Comparison of ENCODE assay signal across 17 cellular contexts in genomic region chr2:128644745-128645256, GRCh38.
DNase-seq lines count a peak whose midpoint lies in the region; ATAC-seq and TF ChIP-seq lines count a peak whose summit lies in the region.
"Had no signal": no experiment of that assay in that cellular context is flagged by ENCODE, and none has a peak within 500 bp of the region (broad histone marks: within the 10 kb centered on the region; RNA-seq: fewer than 3 reads in every experiment).

No MANE protein-coding gene starts in this region.

- H3K9me3 ChIP-seq in testis: no peaks in the 10 kb centered on the region

- no peaks in the 10 kb centered on the region for H3K36me3 ChIP-seq in testis (ENCODE audit: low read depth, missing control alignments)

- intact Hi-C loops in activated T-helper 1 cell treated with anti-CD3 and anti-CD28 coated beads, Interleukin-12 subunit alpha, Interleukin-12 subunit beta, Interleukin-2, Interleukin-4 antibody, amounts not matched to agents 30 ng/mL and 10 ng/mL and 1 ng/mL, durations not matched to agents 14 hours and 24 hours and 36 hours (cut with micrococcal nuclease): no loop called here
- intact Hi-C loops in testis (cut with DNase I; ENCODE audit: low total_unique reads): no loop called here

- no peaks in the 10 kb centered on the region for H3K4me1 ChIP-seq in testis

- H3K27ac Mint-ChIP-seq in activated T-helper 1 cell treated with anti-CD3 and anti-CD28 coated beads, Interleukin-12 subunit alpha, Interleukin-12 subunit beta, Interleukin-2, Interleukin-4 antibody, amounts not matched to agents 30 ng/mL and 10 ng/mL and 1 ng/mL, durations not matched to agents 14 hours and 24 hours and 36 hours: peak overlapping the region; percentile 52
- H3K27ac Mint-ChIP-seq: activated CD4-positive, alpha-beta T cell treated with anti-CD3 and anti-CD28 coated beads, Interleukin-2, amount 10 ng/mL, durations not matched to agents 24 days and 14 days; immature natural killer cell; stimulated activated memory B cell treated with anti-CD40 and anti-IgM and Interleukin-4, amounts not matched to agents 10 μg/mL and 1 μg/mL and 100 μg/mL, for 72 hours had no signal

- no peak overlapping the region for H3K4me3 ChIP-seq in testis

- no peaks in the 10 kb centered on the region for H3K4me1 Mint-ChIP-seq in activated T-helper 1 cell treated with anti-CD3 and anti-CD28 coated beads, Interleukin-12 subunit alpha, Interleukin-12 subunit beta, Interleukin-2, Interleukin-4 antibody, amounts not matched to agents 30 ng/mL and 10 ng/mL and 1 ng/mL, durations not matched to agents 14 hours and 24 hours and 36 hours (ENCODE audit: low read depth)
- H3K4me1 Mint-ChIP-seq: activated CD4-positive, alpha-beta T cell treated with anti-CD3 and anti-CD28 coated beads, Interleukin-2, amount 10 ng/mL, durations not matched to agents 24 days and 14 days; immature natural killer cell; stimulated activated memory B cell treated with anti-CD40 and anti-IgM and Interleukin-4, amounts not matched to agents 10 μg/mL and 1 μg/mL and 100 μg/mL, for 72 hours had no signal

- H3K27me3 Mint-ChIP-seq in activated T-helper 1 cell treated with anti-CD3 and anti-CD28 coated beads, Interleukin-12 subunit alpha, Interleukin-12 subunit beta, Interleukin-2, Interleukin-4 antibody, amounts not matched to agents 30 ng/mL and 10 ng/mL and 1 ng/mL, durations not matched to agents 14 hours and 24 hours and 36 hours (ENCODE audit: insufficient read depth): peaks cover 45% of the 10 kb centered on the region
- H3K27me3 Mint-ChIP-seq: stimulated activated memory B cell treated with anti-CD40 and anti-IgM and Interleukin-4, amounts not matched to agents 10 μg/mL and 1 μg/mL and 100 μg/mL, for 72 hours had no signal

- H3K36me3 Mint-ChIP-seq in activated T-helper 1 cell treated with anti-CD3 and anti-CD28 coated beads, Interleukin-12 subunit alpha, Interleukin-12 subunit beta, Interleukin-2, Interleukin-4 antibody, amounts not matched to agents 30 ng/mL and 10 ng/mL and 1 ng/mL, durations not matched to agents 14 hours and 24 hours and 36 hours (ENCODE audit: low read depth): no peaks in the 10 kb centered on the region
- H3K36me3 Mint-ChIP-seq: immature natural killer cell; stimulated activated memory B cell treated with anti-CD40 and anti-IgM and Interleukin-4, amounts not matched to agents 10 μg/mL and 1 μg/mL and 100 μg/mL, for 72 hours had no signal

- H3K27me3 ChIP-seq in testis: no peaks in the 10 kb centered on the region

- no peaks in the 10 kb centered on the region for H3K9me3 Mint-ChIP-seq in activated T-helper 1 cell treated with anti-CD3 and anti-CD28 coated beads, Interleukin-12 subunit alpha, Interleukin-12 subunit beta, Interleukin-2, Interleukin-4 antibody, amounts not matched to agents 30 ng/mL and 10 ng/mL and 1 ng/mL, durations not matched to agents 14 hours and 24 hours and 36 hours
- H3K9me3 Mint-ChIP-seq: activated CD4-positive, alpha-beta T cell treated with anti-CD3 and anti-CD28 coated beads, Interleukin-2, amount 10 ng/mL, durations not matched to agents 24 days and 14 days; immature natural killer cell; stimulated activated memory B cell treated with anti-CD40 and anti-IgM and Interleukin-4, amounts not matched to agents 10 μg/mL and 1 μg/mL and 100 μg/mL, for 72 hours had no signal

- peak; percentile 11 for DNase-seq in activated CD8-positive, alpha-beta memory T cell treated with anti-CD3 and anti-CD28 coated beads for 24 hours
- DNase-seq in activated CD8-positive, alpha-beta memory T cell treated with anti-CD3 and anti-CD28 coated beads, Interleukin-2, amount 50 U/mL, for 4 hours: no peak
- no peak for DNase-seq in activated T-helper 1 cell treated with anti-CD3 and anti-CD28 coated beads, Interleukin-12 subunit alpha, Interleukin-12 subunit beta, Interleukin-2, Interleukin-4 antibody, amounts not matched to agents 30 ng/mL and 10 ng/mL and 1 ng/mL, durations not matched to agents 14 hours and 24 hours and 36 hours (ENCODE audit: low spot score)
- DNase-seq in iPS-NIHi11 (ENCODE audit: low spot score) (peak; percentile 76), testis (peak; percentile 5), NCI-H2196 (lab: John Stamatoyannopoulos, UW; ENCODE audit: unreplicated experiment) (no peak), NOMO-1 treated with DMSO at 0.1 percent for 48 hours (lab: John Stamatoyannopoulos, UW; ENCODE audit: unreplicated experiment) (no peak)
- DNase-seq: activated CD4-positive, alpha-beta T cell treated with anti-CD3 and anti-CD28 coated beads, Interleukin-2, amount 10 ng/mL, durations not matched to agents 24 days and 14 days; activated naive CD4-positive, alpha-beta T cell treated with Interleukin-2 at 50 U/mL for 16 hours; DMS153; erythroblast; immature natural killer cell; Karpas-422; stimulated activated CD4-positive, alpha-beta T cell treated with anti-CD3 and anti-CD28 coated beads, Interleukin-4, amount 100 ng/mL, for 24 hours had no signal

- no peak overlapping the region for H3K4me3 Mint-ChIP-seq in activated T-helper 1 cell treated with anti-CD3 and anti-CD28 coated beads, Interleukin-12 subunit alpha, Interleukin-12 subunit beta, Interleukin-2, Interleukin-4 antibody, amounts not matched to agents 30 ng/mL and 10 ng/mL and 1 ng/mL, durations not matched to agents 14 hours and 24 hours and 36 hours
- H3K4me3 Mint-ChIP-seq: activated CD4-positive, alpha-beta T cell treated with anti-CD3 and anti-CD28 coated beads, Interleukin-2, amount 10 ng/mL, durations not matched to agents 24 days and 14 days; immature natural killer cell; stimulated activated memory B cell treated with anti-CD40 and anti-IgM and Interleukin-4, amounts not matched to agents 10 μg/mL and 1 μg/mL and 100 μg/mL, for 72 hours had no signal

- 68 to 73% methylated on average over 2 of the region's 2 CpGs for WGBS in testis, 2 donors

- ATAC-seq in GM21381 (IDR thresholded peaks at IDR 0.05; ENCODE audit: unreplicated experiment): no peak
- ATAC-seq: Panc1; stimulated activated memory B cell treated with anti-CD40 and anti-IgM and Interleukin-4, amounts not matched to agents 10 μg/mL and 1 μg/mL and 100 μg/mL, for 72 hours had no signal

- no peak overlapping the region for H3K27ac ChIP-seq in testis

- no peak for TF ChIP-seq POLR2A in testis (IDR thresholded peaks at IDR 0.05)

- no peak for TF ChIP-seq CTCF in testis (IDR thresholded peaks at IDR 0.05)

Comparison
In these comparisons a context has a peak if more than half of its experiments do, and no peak if none do; other contexts are left out.
1. DNase-seq: peak in activated CD8-positive, alpha-beta memory T cell treated with anti-CD3 and anti-CD28 coated beads for 24 hours (single experiment), iPS-NIHi11 (single experiment) and testis (single experiment); none in activated CD8-positive, alpha-beta memory T cell treated with anti-CD3 and anti-CD28 coated beads, Interleukin-2, amount 50 U/mL, for 4 hours (single experiment), activated T-helper 1 cell treated with anti-CD3 and anti-CD28 coated beads, Interleukin-12 subunit alpha, Interleukin-12 subunit beta, Interleukin-2, Interleukin-4 antibody, amounts not matched to agents 30 ng/mL and 10 ng/mL and 1 ng/mL, durations not matched to agents 14 hours and 24 hours and 36 hours (single experiment), NCI-H2196 (single experiment) and NOMO-1 treated with DMSO at 0.1 percent for 48 hours (single experiment).